Comparison of ENCODE assay signal across 25 cellular contexts in the genomic region with DNA sequence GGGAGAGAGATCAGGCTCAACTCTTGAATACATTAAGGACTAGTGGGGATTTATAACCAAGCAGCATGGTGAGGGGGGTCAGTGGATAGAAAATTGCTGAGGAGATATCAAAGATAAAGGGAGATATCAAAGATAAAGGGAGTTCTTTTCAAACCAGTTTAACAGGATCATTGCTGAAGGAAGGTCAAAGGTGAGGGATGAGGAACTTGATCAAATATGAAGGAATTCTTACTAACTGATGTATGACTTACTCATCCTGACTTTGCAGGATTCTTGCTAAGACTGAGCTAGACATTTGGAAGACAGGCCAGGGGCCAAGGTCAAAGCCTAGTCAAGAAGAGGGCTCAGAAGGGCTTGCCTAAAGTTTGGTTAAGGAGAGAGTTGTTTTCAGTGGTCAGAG. TPM values are rescaled to one million over a fixed set of nuclear protein-coding genes. Genes with fewer than 3 reads are reported as not detected.
DNase-seq lines count a peak whose midpoint lies in the region; ATAC-seq, FAIRE-seq and TF ChIP-seq lines count a peak whose summit lies in the region.
"Had no signal": no experiment of that assay in that cellular context is flagged by ENCODE, and none has a peak within 500 bp of the region (broad histone marks: within the 10 kb centered on the region; RNA-seq: fewer than 3 reads in every experiment).

No MANE protein-coding gene starts in this region.

- RAD21 ChIA-PET in HCT116 (lab: Charles Lee; ENCODE audit: low non-redundant PET in 1 of 2, low total read pairs in 2 of 2, uncharacterized antibody in 2 of 2, unreplicated experiment in 2 of 2), result no interaction called here

- H3K4me2 ChIP-seq in HCT116 (ENCODE audit: low read length), result peak overlapping the region; percentile 41
- peak overlapping the region; percentile 100 for H3K4me2 ChIP-seq in PC-9
- H3K4me2 ChIP-seq in endothelial cell of umbilical vein (ENCODE audit: insufficient read depth, low read length), result no peak overlapping the region
- peak overlapping the region; percentile 19 for H3K4me2 ChIP-seq in skeletal muscle satellite cell (ENCODE audit: low read length)
- H3K4me2 ChIP-seq: BLaER1, smooth muscle cell had no signal

- H3K9me2 ChIP-seq in HCT116 (ENCODE audit: insufficient read depth) (no peaks in the 10 kb centered on the region), PC-9 (ENCODE audit: insufficient read depth) (no peaks in the 10 kb centered on the region)

- H3K9me3 ChIP-seq in HCT116 (ENCODE audit: control insufficient read depth in 1 of 2, insufficient read depth in 1 of 2, low read depth in 1 of 2, low read length in 2 of 2) (no peaks in the 10 kb centered on the region), PC-9 (ENCODE audit: insufficient read depth, low read depth) (no peaks in the 10 kb centered on the region), endothelial cell of umbilical vein (replicated peaks; ENCODE audit: control insufficient read depth, insufficient read depth, low read length) (no peaks in the 10 kb centered on the region), skeletal muscle satellite cell (replicated peaks; ENCODE audit: low read length) (no peaks in the 10 kb centered on the region), T-helper 17 cell (ENCODE audit: control insufficient read depth, low read length, poor library complexity, severe bottlenecking) (no peaks in the 10 kb centered on the region)
- H3K9me3 ChIP-seq: heart left ventricle, testis had no signal

- H3K4me3 ChIP-seq in HCT116 (replicated peaks in 1 of 2; ENCODE audit: low read depth in 1 of 2, low read length in 2 of 2) (no peak overlapping the region), PC-9 (0 out of 2 replicates have a peak overlapping the region, but pooled peaks have one; percentile 25), endothelial cell of umbilical vein (replicated peaks in 1 of 3; ENCODE audit: insufficient read depth in 1 of 3, low read depth in 1 of 3, low read length in 3 of 3) (no peak overlapping the region), skeletal muscle satellite cell (ENCODE audit: low read length) (no peak overlapping the region)
- H3K4me3 ChIP-seq: BLaER1, heart left ventricle, K562, smooth muscle cell, testis had no signal

- CTCF ChIA-PET in HCT116 (lab: Charles Lee) (no interaction called here), PC-9 (lab: Charles Lee) (no interaction called here), endothelial cell of umbilical vein (lab: Charles Lee) (interaction anchor here (0.8 to 1.7 kb wide), 2 partner anchors 9 to 50 kb away, joined by 3 to 6 read pairs; no protein-coding TSS in a partner anchor)

- no peak overlapping the region for H3K27ac ChIP-seq in HCT116 (ENCODE audit: low read depth, low read length)
- H3K27ac ChIP-seq in PC-9, result peak overlapping the region; percentile 93
- H3K27ac ChIP-seq in endothelial cell of umbilical vein (ENCODE audit: insufficient read depth, low read depth, low read length), result no peak overlapping the region
- H3K27ac ChIP-seq: BLaER1, heart left ventricle, testis had no signal

- TF ChIP-seq POLR2A in HCT116 (IDR thresholded peaks at IDR 0.05; ENCODE audit: borderline replicate concordance, extremely low read depth, insufficient read depth, insufficient read length), result no peak
- no peak for TF ChIP-seq POLR2A in endothelial cell of umbilical vein (IDR thresholded peaks at IDR 0.05; ENCODE audit: low read depth, low read length)

- TF ChIP-seq CTCF in HCT116 (IDR thresholded peaks at IDR 0.05 in 2 of 3, conservative IDR thresholded peaks at IDR 0.05 in 1 of 3; ENCODE audit: borderline replicate concordance in 1 of 3, insufficient read depth in 1 of 3, low read depth in 2 of 3, low read length in 2 of 3) (no peak), PC-9 (conservative IDR thresholded peaks at IDR 0.05) (no peak), endothelial cell of umbilical vein (IDR thresholded peaks at IDR 0.05; ENCODE audit: extremely low read depth in 1 of 2, insufficient read depth in 1 of 2, low read depth in 1 of 2, low read length in 2 of 2) (no peak)

- no peaks in the 10 kb centered on the region for H3K9me1 ChIP-seq in endothelial cell of umbilical vein (replicated peaks; ENCODE audit: control insufficient read depth, extremely low read depth, insufficient read depth, low read length)

- POLR2A ChIA-PET in HCT116 (lab: Charles Lee), result no interaction called here
- POLR2A ChIA-PET in PC-9 (lab: Charles Lee; ENCODE audit: unreplicated experiment), result no interaction called here
- POLR2A ChIA-PET in endothelial cell of umbilical vein (lab: Charles Lee), result no interaction called here

- peaks cover 43% of the 10 kb centered on the region for H3F3A ChIP-seq in PC-9 (ENCODE audit: insufficient read depth, low read depth)

- no peak overlapping the region for H3K4me3 Mint-ChIP-seq in T-helper 17 cell
- H3K4me3 Mint-ChIP-seq: T-cell had no signal

- TF ChIP-seq RAD21 in HCT116 (IDR thresholded peaks at IDR 0.05; ENCODE audit: low read depth), result 0 out of 2 replicates have a peak, but pooled peaks have one; percentile 8

- no peaks in the 10 kb centered on the region for H3K27me3 Mint-ChIP-seq in T-helper 17 cell
- H3K27me3 Mint-ChIP-seq: naive thymus-derived CD4-positive, alpha-beta T cell; progenitor cell of endocrine pancreas; T-cell had no signal

- peaks cover 0 to 2% of the 10 kb centered on the region in 2 experiments; a peak in 2 of 4 replicates for H3K36me3 ChIP-seq in HCT116 (ENCODE audit: control insufficient read depth in 1 of 2, insufficient read depth in 2 of 2, low read length in 2 of 2)
- peaks cover 59% of the 10 kb centered on the region for H3K36me3 ChIP-seq in PC-9 (ENCODE audit: low read depth)
- peaks cover 3 to 27% of the 10 kb centered on the region in 2 experiments for H3K36me3 ChIP-seq in endothelial cell of umbilical vein (ENCODE audit: control insufficient read depth in 2 of 2, extremely low read depth in 1 of 2, insufficient read depth in 2 of 2, low read length in 2 of 2)
- H3K36me3 ChIP-seq in skeletal muscle satellite cell (ENCODE audit: insufficient read depth, low read length), result peaks cover 45% of the 10 kb centered on the region

- H3K36me3 Mint-ChIP-seq in T-helper 17 cell (ENCODE audit: low read depth), result peaks cover 20% of the 10 kb centered on the region

- intact Hi-C loops in HCT116 (cut with micrococcal nuclease) (no loop called here), PC-9 (cut with micrococcal nuclease; ENCODE audit: unreplicated experiment) (no loop called here), endothelial cell of umbilical vein (cut with micrococcal nuclease) (no loop called here)

- no peaks in the 10 kb centered on the region for H3K79me2 ChIP-seq in HCT116 (ENCODE audit: insufficient read depth, low read length)
- H3K79me2 ChIP-seq in PC-9 (ENCODE audit: low read depth), result peaks cover 47% of the 10 kb centered on the region
- H3K79me2 ChIP-seq in endothelial cell of umbilical vein (ENCODE audit: control insufficient read depth, insufficient read depth, low read length), result peaks cover 1% of the 10 kb centered on the region

- dilution Hi-C loops in endothelial cell of umbilical vein (cut with MboI; ENCODE audit: extremely low pct_ligation_motif_present, low sequenced_read_pairs), result no loop called here

- H3K4me1 ChIP-seq in HCT116 (ENCODE audit: control insufficient read depth in 1 of 2, insufficient read depth in 2 of 2, low read length in 2 of 2) (peaks cover 13 to 45% of the 10 kb centered on the region in 2 experiments), PC-9 (replicated peaks; ENCODE audit: insufficient read depth) (peaks cover 71% of the 10 kb centered on the region), endothelial cell of umbilical vein (ENCODE audit: control insufficient read depth, extremely low read depth, insufficient read depth, low read length) (peaks cover 12% of the 10 kb centered on the region), skeletal muscle satellite cell (ENCODE audit: control insufficient read depth, insufficient read depth, low read length) (peaks cover 46% of the 10 kb centered on the region)

- BruUV-seq in HCT116 (replicated peaks; lab: Mats Ljungman, UMichigan) (no TSS peak), PC-9 (replicated peaks; lab: Mats Ljungman, UMichigan) (no TSS peak), endothelial cell of umbilical vein (replicated peaks; lab: Mats Ljungman, UMichigan) (no TSS peak)

- H3K27ac Mint-ChIP-seq in T-helper 17 cell, result no peak overlapping the region
- H3K27ac Mint-ChIP-seq: progenitor cell of endocrine pancreas, T-cell had no signal

- H3K27me3 ChIP-seq in HCT116 (ENCODE audit: insufficient read depth, low read length) (no peaks in the 10 kb centered on the region), PC-9 (ENCODE audit: insufficient read depth, low read depth) (no peaks in the 10 kb centered on the region), endothelial cell of umbilical vein (ENCODE audit: control insufficient read depth in 2 of 2, insufficient read depth in 2 of 2, low read length in 2 of 2) (no peaks in the 10 kb centered on the region), skeletal muscle satellite cell (ENCODE audit: control insufficient read depth, insufficient read depth, low read length) (no peaks in the 10 kb centered on the region)
- H3K27me3 ChIP-seq: heart left ventricle, testis had no signal

- no peak for FAIRE-seq in endothelial cell of umbilical vein (lab: Jason Lieb, UNC)
- FAIRE-seq: K562 had no signal

- H4K20me1 ChIP-seq in HCT116 (ENCODE audit: insufficient read depth), result no peaks in the 10 kb centered on the region
- H4K20me1 ChIP-seq in PC-9 (ENCODE audit: insufficient read depth), result no peaks in the 10 kb centered on the region
- no peaks in the 10 kb centered on the region for H4K20me1 ChIP-seq in endothelial cell of umbilical vein (replicated peaks; ENCODE audit: control insufficient read depth, extremely low read depth, insufficient read depth, low read length)
- H4K20me1 ChIP-seq: BLaER1 had no signal

- H3K9ac ChIP-seq in HCT116 (ENCODE audit: low read length), result no peak overlapping the region
- H3K9ac ChIP-seq in endothelial cell of umbilical vein (replicated peaks; ENCODE audit: extremely low read depth, insufficient read depth, low read length), result no peak overlapping the region
- H3K9ac ChIP-seq in skeletal muscle satellite cell (ENCODE audit: low read depth, low read length), result peak overlapping the region; percentile 47
- H3K9ac ChIP-seq: BLaER1 had no signal

- ATAC-seq in HCT116 (no peak; the same call in 1 of the 2 replicates), GM21825 (IDR thresholded peaks at IDR 0.05; ENCODE audit: unreplicated experiment) (no peak), GM18868 (IDR thresholded peaks at IDR 0.05; ENCODE audit: unreplicated experiment) (no peak), T-helper 17 cell (no peak)
- ATAC-seq: activated CD4-positive, CD25-positive, alpha-beta regulatory T cell treated with anti-CD3 and anti-CD28 coated beads, Interleukin-2, amount 50 U/mL, for 24 hours; heart left ventricle; K562; naive thymus-derived CD4-positive, alpha-beta T cell; T-cell had no signal

- peaks cover 31% of the 10 kb centered on the region for H3K4me1 Mint-ChIP-seq in T-helper 17 cell

- H2AFZ ChIP-seq in HCT116 (ENCODE audit: low read depth, low read length, poor library complexity, severe bottlenecking) (no peak overlapping the region), PC-9 (no peak overlapping the region), endothelial cell of umbilical vein (ENCODE audit: low read depth, low read length) (no peak overlapping the region)

- DNase-seq in HCT116 (ENCODE audit: low read depth, low spot score) (no peak), PC-9 (peak in 1 of 2 experiments; percentile 88), endothelial cell of umbilical vein (ENCODE audit: low read depth, low spot score) (no peak), T-helper 17 cell (no peak)
- DNase-seq: activated effector memory CD4-positive, alpha-beta T cell treated with Interleukin-2 at 50 U/mL for 16 hours; amygdala; DMS 273 treated with DMSO at 0.1 percent for 48 hours; GOT3; heart left ventricle; naive thymus-derived CD4-positive, alpha-beta T cell; NCI-H1105; NCI-H2107; NCI-H774; T-cell; testis had no signal

RNA-seq across cellular contexts. Expression of gene ABHD4, which starts 4.8 kb away (rescaled TPM):
- 9.4 TPM for total RNA-seq in HCT116 (2021; ENCODE audit: unreplicated experiment)
- 6.2 and 8.4 TPM in 2 replicates for polyA plus RNA-seq in HCT116 (2012)
- total RNA-seq in PC-9 (2021), result 62.1 and 83.2 TPM in 2 replicates
- 22.4 and 34.8 TPM in 2 replicates for total RNA-seq in endothelial cell of umbilical vein
- 45.5 and 50.7 TPM in 2 replicates for polyA plus RNA-seq in endothelial cell of umbilical vein
- polyA plus RNA-seq in endothelial cell of umbilical vein (2011; cell fraction: cytosol; rRNA removed), result 38.4 and 40.3 TPM in 2 replicates
- polyA plus RNA-seq in endothelial cell of umbilical vein (2011; cell fraction: nucleus; rRNA removed), result 29.8 and 32.5 TPM in 2 replicates
- polyA plus RNA-seq in endothelial cell of umbilical vein (2012), result 19.0 and 22.3 TPM in 2 replicates
- polyA minus RNA-seq in endothelial cell of umbilical vein, result 37.4 and 42.0 TPM in 2 replicates
- polyA minus RNA-seq in endothelial cell of umbilical vein (2011; cell fraction: cytosol; rRNA and poly(A)+ RNA removed), result 13.6 TPM
- polyA minus RNA-seq in endothelial cell of umbilical vein (2011; cell fraction: nucleus; rRNA and poly(A)+ RNA removed), result 22.1 and 23.2 TPM in 2 replicates
- total RNA-seq in skeletal muscle satellite cell (2012; rRNA removed), result 8.6 and 11.6 TPM in 2 replicates
- 10 to 100 TPM; 12.3 to 19.0 TPM for total RNA-seq in T-helper 17 cell

RNA-seq across cellular contexts. Expression of gene DAD1, which starts 13.8 kb away (rescaled TPM):
- total RNA-seq in HCT116 (2021; ENCODE audit: unreplicated experiment), result 162 TPM
- polyA plus RNA-seq in HCT116 (2012), result 142 and 163 TPM in 2 replicates
- 129 and 155 TPM in 2 replicates for total RNA-seq in PC-9 (2021)
- 299 and 304 TPM in 2 replicates for total RNA-seq in endothelial cell of umbilical vein
- polyA plus RNA-seq in endothelial cell of umbilical vein, result 1,220 and 1,227 TPM in 2 replicates
- polyA plus RNA-seq in endothelial cell of umbilical vein (2011; cell fraction: cytosol; rRNA removed), result 702 and 733 TPM in 2 replicates
- polyA plus RNA-seq in endothelial cell of umbilical vein (2011; cell fraction: nucleus; rRNA removed), result 214 and 235 TPM in 2 replicates
- polyA plus RNA-seq in endothelial cell of umbilical vein (2012), result 355 and 418 TPM in 2 replicates
- 446 and 484 TPM in 2 replicates for polyA minus RNA-seq in endothelial cell of umbilical vein
- 77.6 TPM for polyA minus RNA-seq in endothelial cell of umbilical vein (2011; cell fraction: cytosol; rRNA and poly(A)+ RNA removed)
- polyA minus RNA-seq in endothelial cell of umbilical vein (2011; cell fraction: nucleus; rRNA and poly(A)+ RNA removed), result 62.2 and 65.6 TPM in 2 replicates
- total RNA-seq in skeletal muscle satellite cell (2012; rRNA removed), result 463 and 696 TPM in 2 replicates
- 10 to 100 TPM; 95.4 to 96.0 TPM for total RNA-seq in T-helper 17 cell

RNA-seq across cellular contexts. Expression of gene OR6J1, which starts 41.3 kb away (rescaled TPM):
- total RNA-seq in HCT116 (2021; ENCODE audit: unreplicated experiment) (not detected), PC-9 (2021) (0.11 TPM in 1 of 2 replicates, not detected in the other), endothelial cell of umbilical vein (not detected in 2 replicates), T-helper 17 cell (not detected)
- not detected in 2 replicates for polyA plus RNA-seq in HCT116 (2012)
- not detected in 2 replicates for polyA plus RNA-seq in endothelial cell of umbilical vein
- polyA plus RNA-seq in endothelial cell of umbilical vein (2011; cell fraction: cytosol; rRNA removed), result not detected in 2 replicates
- not detected in 2 replicates for polyA plus RNA-seq in endothelial cell of umbilical vein (2011; cell fraction: nucleus; rRNA removed)
- not detected in 2 replicates for polyA plus RNA-seq in endothelial cell of umbilical vein (2012)
- 0.10 TPM in 1 of 2 replicates, not detected in the other for polyA minus RNA-seq in endothelial cell of umbilical vein
- not detected for polyA minus RNA-seq in endothelial cell of umbilical vein (2011; cell fraction: cytosol; rRNA and poly(A)+ RNA removed)
- polyA minus RNA-seq in endothelial cell of umbilical vein (2011; cell fraction: nucleus; rRNA and poly(A)+ RNA removed), result not detected in 2 replicates
- not detected in 2 replicates for total RNA-seq in skeletal muscle satellite cell (2012; rRNA removed)
- total RNA-seq: activated CD8-positive, alpha-beta memory T cell treated with anti-CD3 and anti-CD28 coated beads for 36 hours; epithelial cell of proximal tubule; K562; naive thymus-derived CD4-positive, alpha-beta T cell; progenitor cell of endocrine pancreas; smooth muscle cell; T-cell had no signal
- polyA plus RNA-seq: heart left ventricle; K562; naive thymus-derived CD4-positive, alpha-beta T cell; smooth muscle cell had no signal
